ENCODE assay signal across 21 cellular contexts in the genomic region with DNA sequence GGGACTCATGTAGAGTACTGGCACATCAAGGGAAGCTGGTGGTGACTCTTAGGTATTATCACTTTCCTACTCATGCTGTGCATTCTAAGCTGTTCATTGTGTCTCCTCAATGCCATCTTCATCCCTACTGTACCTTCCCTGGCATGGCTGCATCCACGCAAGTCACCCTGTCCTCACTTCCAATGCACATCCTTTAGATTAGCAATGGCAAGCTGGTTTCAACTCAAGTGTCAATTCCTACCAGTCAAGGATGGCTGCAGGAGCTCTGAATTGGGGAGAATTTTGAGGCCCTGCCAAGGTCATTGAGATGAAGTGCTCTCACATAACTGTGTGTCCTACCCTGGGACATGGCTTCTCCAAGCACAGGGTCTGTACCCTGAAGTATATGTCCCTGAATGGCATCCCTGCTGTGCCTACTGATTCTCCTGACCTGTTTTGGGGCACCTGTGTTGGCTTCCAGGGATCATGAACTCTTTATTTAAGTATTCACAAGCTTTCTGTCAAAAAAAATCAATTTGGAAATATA. TPM values are rescaled to one million over a fixed set of nuclear protein-coding genes. Genes with fewer than 3 reads are reported as not detected.
DNase-seq lines count a peak whose midpoint lies in the region; ATAC-seq and TF ChIP-seq lines count a peak whose summit lies in the region.
"Had no signal": no experiment of that assay in that cellular context is flagged by ENCODE, and none has a peak within 500 bp of the region (broad histone marks: within the 10 kb centered on the region; RNA-seq: fewer than 3 reads in every experiment).

No MANE protein-coding gene starts in this region.

- no peak overlapping the region for H4K5ac ChIP-seq in IMR-90 (ENCODE audit: low read depth, low read length)

- H3K4me3 ChIP-seq in IMR-90 (ENCODE audit: insufficient read depth, low read depth, low read length) (no peak overlapping the region), coronary artery (no peak overlapping the region), sigmoid colon (no peak overlapping the region), tibial artery (no peak overlapping the region)
- H3K4me3 ChIP-seq: BLaER1, GM23338, Peyer's patch, SJSA1 had no signal

- DNase-seq in IMR-90: no peak
- no peak for DNase-seq in coronary artery (ENCODE audit: low spot score)
- peak; percentile 55 for DNase-seq in sigmoid colon
- DNase-seq in tibial artery: no peak
- DNase-seq in NCI-H2196 treated with DMSO at 0.1 percent for 48 hours (lab: John Stamatoyannopoulos, UW; ENCODE audit: unreplicated experiment): no peak
- DNase-seq in NCI-H526 treated with DMSO at 0.1 percent for 48 hours (lab: John Stamatoyannopoulos, UW): no peak
- no peak for DNase-seq in AML-193 (lab: John Stamatoyannopoulos, UW)
- no peak for DNase-seq in CD1c-positive myeloid dendritic cell (ENCODE audit: extremely low spot score)
- DNase-seq: Caco-2; CD4-positive, alpha-beta memory T cell; DMS 273 treated with DMSO at 0.1 percent for 48 hours; NCI-H1105; NCI-H2029 treated with DMSO at 0.1 percent for 48 hours; NCI-H345; NCI-H524; Peyer's patch had no signal

- TF ChIP-seq POLR2A in IMR-90 (IDR thresholded peaks at IDR 0.05; ENCODE audit: low read depth, low read length) (no peak), sigmoid colon (IDR thresholded peaks at IDR 0.05) (no peak)

- CTCF ChIA-PET in IMR-90 (lab: Yijun Ruan, JAX): interaction anchor here (0.5 to 1.0 kb wide), 3 partner anchors 13 to 37 kb away, joined by 3 read pairs; no protein-coding TSS in a partner anchor

- in situ Hi-C loops in IMR-90 (cut with MboI; ENCODE audit: low sequenced_read_pairs): no loop called here

- no peak overlapping the region for H2AFZ ChIP-seq in IMR-90 (replicated peaks; ENCODE audit: low read length, poor library complexity)
- H2AFZ ChIP-seq: GM23338 had no signal

- H3K56ac ChIP-seq in IMR-90 (ENCODE audit: extremely low read depth, insufficient read depth, low read length): no peak overlapping the region

- no CpG with 5 or more reads among the region's 1 CpG for WGBS in IMR-90 (ENCODE audit: extremely low coverage in 2 of 2, insufficient read length in 1 of 2), 2 experiments
- WGBS in sigmoid colon, 2 donors: 93 to 98% methylated on average over 1 of the region's 1 CpG

- no peak overlapping the region for H3K18ac ChIP-seq in IMR-90 (ENCODE audit: low read depth, low read length)

- intact Hi-C loops in IMR-90 (cut with micrococcal nuclease): no loop called here
- intact Hi-C loops in sigmoid colon (cut with DNase I): no loop called here
- intact Hi-C loops in tibial artery (cut with DNase I; ENCODE audit: low total_unique reads): no loop called here

- ATAC-seq in IMR-90 (ENCODE audit: low read depth): no peak
- ATAC-seq: GM23338, HCT116 had no signal

- dilution Hi-C loops in IMR-90 (cut with HindIII; ENCODE audit: low sequenced_read_pairs, unreplicated experiment): no loop called here

- H2BK120ac ChIP-seq in IMR-90 (ENCODE audit: low read depth, low read length): no peak overlapping the region

- H3K27me3 ChIP-seq in IMR-90 (ENCODE audit: control insufficient read depth, insufficient read depth, low read length) (no peaks in the 10 kb centered on the region), sigmoid colon (no peaks in the 10 kb centered on the region), tibial artery (no peaks in the 10 kb centered on the region)
- H3K27me3 ChIP-seq: BLaER1, Peyer's patch, SJSA1 had no signal

- H3K4me2 ChIP-seq in IMR-90 (ENCODE audit: low read depth, low read length): no peak overlapping the region
- H3K4me2 ChIP-seq: BLaER1, GM23338, KMS-11 had no signal

- H3K9ac ChIP-seq in IMR-90 (ENCODE audit: low read depth, low read length): no peak overlapping the region
- H3K9ac ChIP-seq: BLaER1, KMS-11 had no signal

- H3K9me3 ChIP-seq in IMR-90 (ENCODE audit: control insufficient read depth, insufficient read depth, low read length) (no peaks in the 10 kb centered on the region), sigmoid colon (no peaks in the 10 kb centered on the region), tibial artery (no peaks in the 10 kb centered on the region)
- H3K9me3 ChIP-seq: BLaER1, Caco-2, Peyer's patch, SJSA1 had no signal

- no peak for TF ChIP-seq EP300 in sigmoid colon (IDR thresholded peaks at IDR 0.05)

- no peak overlapping the region for H3K23ac ChIP-seq in IMR-90 (ENCODE audit: low read depth, low read length)

- H4K8ac ChIP-seq in IMR-90 (ENCODE audit: low read depth in 2 of 2, low read length in 2 of 2): no peak overlapping the region

- peaks cover 38% of the 10 kb centered on the region for H3K36me3 ChIP-seq in IMR-90 (ENCODE audit: control insufficient read depth, insufficient read depth, low read length)
- H3K36me3 ChIP-seq in sigmoid colon: no peaks in the 10 kb centered on the region
- no peaks in the 10 kb centered on the region for H3K36me3 ChIP-seq in tibial artery
- H3K36me3 ChIP-seq: BLaER1, Peyer's patch had no signal

- no peak overlapping the region for H4K91ac ChIP-seq in IMR-90 (ENCODE audit: insufficient read depth, low read depth, low read length)

- H3K27ac ChIP-seq in IMR-90 (ENCODE audit: insufficient read depth, low read length): no peak overlapping the region
- H3K27ac ChIP-seq in coronary artery: peak overlapping the region; percentile 10 to 57
- peak overlapping the region; percentile 55 to 100 (median 84) for H3K27ac ChIP-seq in sigmoid colon
- H3K27ac ChIP-seq in tibial artery: peak overlapping the region; percentile 53 to 70
- H3K27ac ChIP-seq: BLaER1, KMS-11, SJSA1 had no signal

- no peak for TF ChIP-seq RAD21 in IMR-90 (IDR thresholded peaks at IDR 0.05; ENCODE audit: low read length)

- H4K20me1 ChIP-seq in IMR-90 (ENCODE audit: insufficient read depth, low read length): peaks cover 96% of the 10 kb centered on the region
- H4K20me1 ChIP-seq: BLaER1 had no signal

- POLR2A ChIA-PET in IMR-90 (lab: Charles Lee; ENCODE audit: unreplicated experiment): no interaction called here

- no peak overlapping the region for H2BK20ac ChIP-seq in IMR-90 (ENCODE audit: low read depth, low read length)

- no peak overlapping the region for H2AK9ac ChIP-seq in IMR-90 (replicated peaks; ENCODE audit: low read depth, low read length, poor library complexity)

- BruUV-seq in IMR-90 (replicated peaks; lab: Mats Ljungman, UMichigan): no TSS peak

- H3K4me1 ChIP-seq in IMR-90 (ENCODE audit: control insufficient read depth, insufficient read depth, low read length) (peaks cover 28% of the 10 kb centered on the region), sigmoid colon (peaks cover 0 to 100% (median 96%) of the 10 kb centered on the region in 4 donors), tibial artery (peaks cover 0 to 99% (median 60%) of the 10 kb centered on the region in 4 donors)

- H2AK5ac ChIP-seq in IMR-90 (ENCODE audit: low read depth, low read length): peak overlapping the region; percentile 43; the same call in 1 of the 2 replicates

- peaks cover 35 to 92% of the 10 kb centered on the region in 2 experiments for H3K79me1 ChIP-seq in IMR-90 (ENCODE audit: low read depth in 1 of 2, low read length in 2 of 2)

- peaks cover 59% of the 10 kb centered on the region for H3K9me1 ChIP-seq in IMR-90 (ENCODE audit: insufficient read depth, low read length)

- peak overlapping the region; percentile 16; the same call in 1 of the 2 replicates for H3K14ac ChIP-seq in IMR-90 (replicated peaks; ENCODE audit: low read depth, low read length)

- TF ChIP-seq CTCF in IMR-90 (conservative IDR thresholded peaks at IDR 0.05; ENCODE audit: low read depth, low read length) (no peak), coronary artery (IDR thresholded peaks at IDR 0.05) (no peak), sigmoid colon (IDR thresholded peaks at IDR 0.05) (no peak), tibial artery (IDR thresholded peaks at IDR 0.05) (no peak)

- no peak overlapping the region for H2BK5ac ChIP-seq in IMR-90 (ENCODE audit: low read depth, low read length, poor library complexity, severe bottlenecking)

- H2BK15ac ChIP-seq in IMR-90 (ENCODE audit: low read depth, low read length): no peak overlapping the region

- H3K4ac ChIP-seq in IMR-90 (ENCODE audit: low read depth, low read length): no peak overlapping the region

TF ChIP-seq in IMR-90, 13 proteins besides CTCF, POLR2A, EP300 and RAD21 (continues in another document):
- TF ChIP-seq RFX5 (IDR thresholded peaks at IDR 0.05; ENCODE audit: low read depth, low read length) (no peak), SMC3 (IDR thresholded peaks at IDR 0.05; ENCODE audit: low read depth, low read length) (no peak), CHD1 (IDR thresholded peaks at IDR 0.05; ENCODE audit: low read depth, low read length) (no peak), RCOR1 (IDR thresholded peaks at IDR 0.05; ENCODE audit: insufficient replicate concordance, low read length) (no peak)
- TF ChIP-seq, protein P1, sequence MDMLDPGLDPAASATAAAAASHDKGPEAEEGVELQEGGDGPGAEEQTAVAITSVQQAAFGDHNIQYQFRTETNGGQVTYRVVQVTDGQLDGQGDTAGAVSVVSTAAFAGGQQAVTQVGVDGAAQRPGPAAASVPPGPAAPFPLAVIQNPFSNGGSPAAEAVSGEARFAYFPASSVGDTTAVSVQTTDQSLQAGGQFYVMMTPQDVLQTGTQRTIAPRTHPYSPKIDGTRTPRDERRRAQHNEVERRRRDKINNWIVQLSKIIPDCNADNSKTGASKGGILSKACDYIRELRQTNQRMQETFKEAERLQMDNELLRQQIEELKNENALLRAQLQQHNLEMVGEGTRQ (IDR thresholded peaks at IDR 0.05; ENCODE audit: low read depth, low read length): no peak
- TF ChIP-seq, protein P2, sequence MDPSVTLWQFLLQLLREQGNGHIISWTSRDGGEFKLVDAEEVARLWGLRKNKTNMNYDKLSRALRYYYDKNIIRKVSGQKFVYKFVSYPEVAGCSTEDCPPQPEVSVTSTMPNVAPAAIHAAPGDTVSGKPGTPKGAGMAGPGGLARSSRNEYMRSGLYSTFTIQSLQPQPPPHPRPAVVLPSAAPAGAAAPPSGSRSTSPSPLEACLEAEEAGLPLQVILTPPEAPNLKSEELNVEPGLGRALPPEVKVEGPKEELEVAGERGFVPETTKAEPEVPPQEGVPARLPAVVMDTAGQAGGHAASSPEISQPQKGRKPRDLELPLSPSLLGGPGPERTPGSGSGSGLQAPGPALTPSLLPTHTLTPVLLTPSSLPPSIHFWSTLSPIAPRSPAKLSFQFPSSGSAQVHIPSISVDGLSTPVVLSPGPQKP (IDR thresholded peaks at IDR 0.05; ENCODE audit: borderline replicate concordance, low read depth, low read length): no peak

RNA-seq across cellular contexts. Expression of gene COL4A1, which starts 24.6 kb away (rescaled TPM):
- 230 and 263 TPM in 2 replicates for total RNA-seq in IMR-90 (2012; rRNA removed)
- polyA plus RNA-seq in IMR-90 (2012; rRNA removed): 301 and 337 TPM in 2 replicates
- polyA plus RNA-seq in IMR-90 (2012; cell fraction: cytosol; rRNA removed): 173 and 272 TPM in 2 replicates
- 217 and 287 TPM in 2 replicates for polyA plus RNA-seq in IMR-90 (2012; cell fraction: nucleus; rRNA removed; ENCODE audit: low replicate concordance)
- 100 to 1,000 TPM; 235 to 598 (median 350) TPM for total RNA-seq in sigmoid colon
- 10 to 100 TPM in 2 of 3 donors, 1 to 10 TPM in 1; 9.2 to 60.5 (median 10.8) TPM for polyA plus RNA-seq in sigmoid colon
- total RNA-seq: CD4-positive, alpha-beta memory T cell had no signal
- polyA plus RNA-seq: CD4-positive, alpha-beta memory T cell had no signal

RNA-seq across cellular contexts. Expression of gene COL4A2, which starts 24.7 kb away (rescaled TPM):
- total RNA-seq in IMR-90 (2012; rRNA removed): 90.7 and 97.5 TPM in 2 replicates
- 457 and 533 TPM in 2 replicates for polyA plus RNA-seq in IMR-90 (2012; rRNA removed)
- 220 and 733 TPM in 2 replicates for polyA plus RNA-seq in IMR-90 (2012; cell fraction: cytosol; rRNA removed)
- 553 and 1,147 TPM in 2 replicates for polyA plus RNA-seq in IMR-90 (2012; cell fraction: nucleus; rRNA removed; ENCODE audit: low replicate concordance)
- 1,000 to 10,000 TPM in 1 of 4 donors, 100 to 1,000 TPM in 3; 306 to 1,039 (median 489) TPM for total RNA-seq in sigmoid colon
- 10 to 100 TPM; 24.0 to 83.5 (median 25.2) TPM for polyA plus RNA-seq in sigmoid colon
- total RNA-seq: CD4-positive, alpha-beta memory T cell had no signal
- polyA plus RNA-seq: CD4-positive, alpha-beta memory T cell had no signal
